8 cellular contexts compared by ENCODE assay signal in genomic region chr5:148826082-148826971, GRCh38. TPM values are rescaled to one million over a fixed set of nuclear protein-coding genes. Genes with fewer than 3 reads are reported as not detected.
DNase-seq lines count a peak whose midpoint lies in the region; ATAC-seq, FAIRE-seq and TF ChIP-seq lines count a peak whose summit lies in the region.

ADRB2 (plus strand) TSS chr5:148826611; CDS start chr5:148826832, 221 bp downstream.

- H3K27me3 ChIP-seq in keratinocyte (ENCODE audit: control insufficient read depth, extremely low read depth, insufficient read depth, low read length) = no peaks in the 10 kb centered on the region

- H4K20me1 ChIP-seq in keratinocyte (ENCODE audit: control insufficient read depth, extremely low read depth, insufficient read depth, low read length) = peaks cover 32% of the 10 kb centered on the region

- DNase-seq in NCI-H2029 treated with DMSO at 0.1 percent for 48 hours (lab: John Stamatoyannopoulos, UW) (peak; percentile 69), keratinocyte (ENCODE audit: low read depth, low spot score) (peak; percentile 81), SHP77 (lab: John Stamatoyannopoulos, UW) (no peak)
- peak; percentile 82 to 89 for DNase-seq in central memory CD8-positive, alpha-beta T cell (ENCODE audit: low spot score in 2 of 2)
- DNase-seq in stimulated activated CD4-positive, alpha-beta T cell treated with anti-CD3 and anti-CD28 coated beads, Interleukin-12 subunit alpha, Interleukin-12 subunit beta, amount 100 ng/mL, for 48 hours (ENCODE audit: low read depth in 2 of 3, low spot score in 1 of 3) = peak; percentile 54 to 82 (median 71)

- dilution Hi-C loops in keratinocyte (cut with MboI; ENCODE audit: extremely low pct_ligation_motif_present, low sequenced_read_pairs) = no loop called here

- H3K4me3 Mint-ChIP-seq in central memory CD8-positive, alpha-beta T cell = peak within 1 kb of the TSS; percentile 94

- H3K36me3 Mint-ChIP-seq in central memory CD8-positive, alpha-beta T cell (ENCODE audit: insufficient read depth) = peaks cover 27% of the 10 kb centered on the region

- TF ChIP-seq POLR2A in GM18505 (IDR thresholded peaks at IDR 0.05; ENCODE audit: borderline replicate concordance, extremely low read depth, insufficient read depth, insufficient read length) = peak; percentile 61

- H3K27ac Mint-ChIP-seq in central memory CD8-positive, alpha-beta T cell (ENCODE audit: low read depth) = peak within 1 kb of the TSS; percentile 92

- peak within 1 kb of the TSS; percentile 88 for H3K9ac ChIP-seq in keratinocyte (ENCODE audit: control insufficient read depth, extremely low read depth, insufficient read depth, low read length)

- no peaks in the 10 kb centered on the region for H3K27me3 Mint-ChIP-seq in central memory CD8-positive, alpha-beta T cell

- no peaks in the 10 kb centered on the region for H3K9me1 ChIP-seq in keratinocyte (ENCODE audit: control insufficient read depth, extremely low read depth, insufficient read depth, low read length)

- peak within 1 kb of the TSS; percentile 99 for H3K4me2 ChIP-seq in keratinocyte (ENCODE audit: control insufficient read depth, extremely low read depth, insufficient read depth, low read depth, low read length)

- peaks cover 5 to 17% of the 10 kb centered on the region in 2 experiments for H3K36me3 ChIP-seq in keratinocyte (ENCODE audit: control insufficient read depth in 2 of 2, extremely low read depth in 1 of 2, insufficient read depth in 2 of 2, low read length in 2 of 2)

- peaks cover 52% of the 10 kb centered on the region for H3K4me1 Mint-ChIP-seq in central memory CD8-positive, alpha-beta T cell

- H3K79me2 ChIP-seq in keratinocyte (ENCODE audit: control insufficient read depth, insufficient read depth, low read length) = peaks cover 50% of the 10 kb centered on the region

- H3K4me3 ChIP-seq in keratinocyte (ENCODE audit: control insufficient read depth in 2 of 3, extremely low read depth in 1 of 3, insufficient read depth in 2 of 3, low read depth in 1 of 3, low read length in 3 of 3) = peak within 1 kb of the TSS; percentile 72 to 99 (median 83)

- peak within 1 kb of the TSS; percentile 94 for H3K27ac ChIP-seq in keratinocyte (ENCODE audit: control insufficient read depth, insufficient read depth, low read length)

- H3K9me3 Mint-ChIP-seq in central memory CD8-positive, alpha-beta T cell = no peaks in the 10 kb centered on the region

- peak within 1 kb of the TSS; percentile 96 for H2AFZ ChIP-seq in keratinocyte (ENCODE audit: control insufficient read depth, low read length)

- H3K9me3 ChIP-seq in keratinocyte (ENCODE audit: control insufficient read depth, low read depth, low read length) = no peaks in the 10 kb centered on the region

- ATAC-seq in GM18505 (IDR thresholded peaks at IDR 0.05; ENCODE audit: unreplicated experiment) = peak; percentile 97
- peak; percentile 98 for ATAC-seq in HG02884 (IDR thresholded peaks at IDR 0.05; ENCODE audit: unreplicated experiment)
- ATAC-seq in activated CD4-positive, CD25-positive, alpha-beta regulatory T cell treated with anti-CD3 and anti-CD28 coated beads, Interleukin-2, amount 50 U/mL, for 24 hours = peak; percentile 95
- peak; percentile 85 for ATAC-seq in central memory CD8-positive, alpha-beta T cell (replicated peaks; ENCODE audit: extremely low read depth, poor library complexity, severe bottlenecking)

- peak; percentile 82 for FAIRE-seq in keratinocyte (lab: Jason Lieb, UNC)

- peak in 1 of 3 experiments; percentile 0 for TF ChIP-seq CTCF in keratinocyte (optimal IDR thresholded peaks at IDR 0.05 in 1 of 3, IDR thresholded peaks at IDR 0.05 in 1 of 3, conservative IDR thresholded peaks at IDR 0.05 in 1 of 3; ENCODE audit: extremely low read depth in 1 of 3, insufficient read depth in 2 of 3, low read length in 3 of 3)

- peaks cover 15% of the 10 kb centered on the region for H3K4me1 ChIP-seq in keratinocyte (ENCODE audit: control insufficient read depth, extremely low read depth, insufficient read depth, low read length)

RNA-seq across cellular contexts. Expression of gene ADRB2, which starts in this region (rescaled TPM):
- 29.4 to 39.7 TPM (median 36.3 TPM) in 3 replicates for polyA plus RNA-seq in keratinocyte
- 5.7 TPM for polyA plus RNA-seq in keratinocyte (2011; ENCODE audit: low read depth)
- 10.7 and 14.0 TPM in 2 replicates for polyA plus RNA-seq in keratinocyte (2011; cell fraction: cytosol; rRNA removed)
- 57.7 and 60.8 TPM in 2 replicates for polyA plus RNA-seq in keratinocyte (2011; cell fraction: nucleus; rRNA removed)
- 15.9 and 24.5 TPM in 2 replicates for polyA plus RNA-seq in keratinocyte (2012; ENCODE audit: low replicate concordance)
- 31.1 to 81.8 TPM (median 79.6 TPM) in 3 replicates for polyA minus RNA-seq in keratinocyte
- polyA minus RNA-seq in keratinocyte (2011; cell fraction: cytosol; rRNA and poly(A)+ RNA removed) = 30.5 TPM
- 65.9 and 82.1 TPM in 2 replicates for polyA minus RNA-seq in keratinocyte (2011; cell fraction: nucleus; rRNA and poly(A)+ RNA removed)

Comparison
In these comparisons a context has a peak if more than half of its experiments do, and no peak if none do; other contexts are left out.
1. DNase-seq: peak in NCI-H2029 treated with DMSO at 0.1 percent for 48 hours (single experiment), central memory CD8-positive, alpha-beta T cell (2 of 2), keratinocyte (single experiment) and stimulated activated CD4-positive, alpha-beta T cell treated with anti-CD3 and anti-CD28 coated beads, Interleukin-12 subunit alpha, Interleukin-12 subunit beta, amount 100 ng/mL, for 48 hours (3 of 3); none in SHP77 (0 of 2).
2. Peak in every context shown above with its lines, with median percentiles within 50 percentile points of each other: ATAC-seq.